8 cellular contexts compared by ENCODE assay signal in the genomic region with DNA sequence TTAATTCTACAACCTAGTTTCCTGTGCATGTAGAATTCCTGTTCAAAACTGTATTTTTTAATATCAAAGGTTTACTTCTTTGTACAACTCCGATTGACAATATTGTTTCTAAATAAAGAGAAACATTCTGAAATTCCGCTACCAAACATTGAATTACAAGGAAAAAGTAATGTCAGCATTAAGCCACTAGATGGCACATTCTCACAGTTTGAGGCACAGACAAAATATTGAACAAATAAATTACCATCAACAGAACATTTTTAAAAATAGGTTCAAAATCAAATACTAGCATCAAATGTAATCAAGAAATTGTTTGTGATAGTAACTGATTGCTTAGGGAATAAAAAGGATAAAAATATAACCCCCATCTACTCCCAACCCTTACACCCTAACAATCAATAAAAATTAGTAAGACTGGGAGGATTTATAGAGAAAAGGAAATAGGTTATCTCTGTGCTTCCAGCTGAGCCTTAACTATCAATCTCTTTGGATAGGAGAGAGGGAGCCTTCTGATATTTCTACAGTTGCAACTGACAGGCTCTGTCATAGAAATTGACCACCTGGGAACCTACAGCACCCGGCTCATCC.
DNase-seq lines count a peak whose midpoint lies in the region; ATAC-seq, FAIRE-seq and TF ChIP-seq lines count a peak whose summit lies in the region.

No MANE protein-coding gene starts in this region.

- H3K4me3 ChIP-seq in KMS-11 (IDR thresholded peaks at IDR 0.05; ENCODE audit: insufficient read depth, low read depth, low read length) (no peak overlapping the region), tibial artery (no peak overlapping the region)

- peaks cover 6% of the 10 kb centered on the region for H3K4me1 ChIP-seq in KMS-11 (ENCODE audit: low read depth, poor library complexity, severe bottlenecking)
- H3K4me1 ChIP-seq in tibial artery, result no peaks in the 10 kb centered on the region

- H3K36me3 ChIP-seq in KMS-11 (ENCODE audit: insufficient read depth) (no peaks in the 10 kb centered on the region), tibial artery (no peaks in the 10 kb centered on the region)

- H3K79me2 ChIP-seq in KMS-11 (ENCODE audit: insufficient read depth, low read depth), result no peaks in the 10 kb centered on the region

- no peak overlapping the region for H3K27ac ChIP-seq in KMS-11
- H3K27ac ChIP-seq in tibial artery, result no peak overlapping the region

- intact Hi-C loops in tibial artery (cut with DNase I; ENCODE audit: low total_unique reads), result loop anchor here (5.0 kb wide), 1 partner anchor 463 kb away; no protein-coding TSS in a partner anchor

- FAIRE-seq in TTC549 (lab: Jason Lieb, UNC), result peak; percentile 76

- no peaks in the 10 kb centered on the region for H3K27me3 ChIP-seq in KMS-11 (ENCODE audit: insufficient read depth, low read depth)
- peaks cover 0 to 40% of the 10 kb centered on the region in 2 donors for H3K27me3 ChIP-seq in tibial artery

- TF ChIP-seq CTCF in KMS-11 (conservative IDR thresholded peaks at IDR 0.05; ENCODE audit: low read depth, low read length) (peak; percentile 97), tibial artery (IDR thresholded peaks at IDR 0.05) (peak; percentile 66 to 76)

- H4K20me1 ChIP-seq in KMS-11 (ENCODE audit: insufficient read depth), result no peaks in the 10 kb centered on the region

- peak overlapping the region; percentile 19; the same call in 1 of the 2 replicates for H3K4me2 ChIP-seq in KMS-11

- peak overlapping the region; percentile 7; the same call in 1 of the 2 replicates for H2AFZ ChIP-seq in KMS-11 (ENCODE audit: low read depth)

- DNase-seq in DMS53 (lab: John Stamatoyannopoulos, UW) (peak; percentile 64), glomerular endothelial cell (ENCODE audit: extremely low read depth, low read depth, low spot score) (peak; percentile 31), tibial artery (no peak), GM19238 (ENCODE audit: insufficient read length, low spot score) (no peak)

- H3K9me3 ChIP-seq in tibial artery, result no peaks in the 10 kb centered on the region

- no peak for ATAC-seq in HG03175 (IDR thresholded peaks at IDR 0.05; ENCODE audit: unreplicated experiment)
- no peak for ATAC-seq in HG03520 (IDR thresholded peaks at IDR 0.05; ENCODE audit: unreplicated experiment)

- no peak overlapping the region for H3K9ac ChIP-seq in KMS-11

Comparison
In these comparisons a context has a peak if more than half of its experiments do, and no peak if none do; other contexts are left out.
1. DNase-seq: peak in DMS53 (single experiment) and glomerular endothelial cell (single experiment); none in tibial artery (0 of 2) and GM19238 (single experiment).